ENCODE assay signal across 9 cellular contexts in genomic region chr22:39146256-39147101, GRCh38. TPM values are rescaled to one million over a fixed set of nuclear protein-coding genes. Genes with fewer than 3 reads are reported as not detected.
DNase-seq lines count a peak whose midpoint lies in the region; ATAC-seq, FAIRE-seq and TF ChIP-seq lines count a peak whose summit lies in the region.
"Had no signal": no experiment of that assay in that cellular context is flagged by ENCODE, and none has a peak within 500 bp of the region (broad histone marks: within the 10 kb centered on the region; RNA-seq: fewer than 3 reads in every experiment).

No MANE protein-coding gene starts in this region.

- ATAC-seq in activated CD8-positive, alpha-beta T cell treated with anti-CD3 and anti-CD28 coated beads, Interleukin-2, amount 10 ng/mL, durations not matched to agents 7 days and 5 days: no peak
- ATAC-seq in left colon: no peak
- no peak for ATAC-seq in HG03280 (IDR thresholded peaks at IDR 0.05; ENCODE audit: unreplicated experiment)

- H3K4me1 Mint-ChIP-seq in H9: peaks cover 25 to 42% of the 10 kb centered on the region in 2 experiments
- peaks cover 48% of the 10 kb centered on the region for H3K4me1 Mint-ChIP-seq in activated CD8-positive, alpha-beta T cell treated with anti-CD3 and anti-CD28 coated beads, Interleukin-2, amount 10 ng/mL, durations not matched to agents 7 days and 5 days (ENCODE audit: low read depth)

- intact Hi-C loops in left colon (cut with DNase I, micrococcal nuclease): no loop called here

- WGBS in H9 (ENCODE audit: extremely low coverage, insufficient read length, low lambda C conversion rate): no CpG with 5 or more reads among the region's 6 CpGs
- 50 to 63% (median 61%) methylated on average over 6 of the region's 6 CpGs for WGBS in small intestine, 3 donors

- H3K36me3 ChIP-seq in iPS-20b (ENCODE audit: insufficient read depth, low read depth, low read length) (no peaks in the 10 kb centered on the region), small intestine (ENCODE audit: control insufficient read depth in 2 of 2, insufficient read depth in 2 of 2, low read length in 2 of 2) (no peaks in the 10 kb centered on the region)

- no peak overlapping the region for H2AK5ac ChIP-seq in H9 (ENCODE audit: insufficient read length, low read length)

- no peak overlapping the region for H3K4ac ChIP-seq in H9 (ENCODE audit: low read depth, low read length)

- POLR2A ChIA-PET in activated CD8-positive, alpha-beta T cell treated with anti-CD3 and anti-CD28 coated beads, Interleukin-2, amount 10 ng/mL, durations not matched to agents 7 days and 5 days (lab: Charles Lee): no interaction called here

- no peak overlapping the region for H2AFZ ChIP-seq in H9 (ENCODE audit: low read length)

- no peak overlapping the region for H2BK120ac ChIP-seq in H9 (ENCODE audit: low read depth, low read length, poor library complexity, severe bottlenecking)

- no peaks in the 10 kb centered on the region for H3K79me2 ChIP-seq in H9 (ENCODE audit: insufficient read depth, low read length)

- H3K27me3 Mint-ChIP-seq in H9 (ENCODE audit: low read depth): peaks cover 9% of the 10 kb centered on the region; the same call in 1 of the 2 replicates
- H3K27me3 Mint-ChIP-seq in activated CD8-positive, alpha-beta T cell treated with anti-CD3 and anti-CD28 coated beads, Interleukin-2, amount 10 ng/mL, durations not matched to agents 7 days and 5 days (ENCODE audit: low read depth): no peaks in the 10 kb centered on the region

- no peak overlapping the region for H4K91ac ChIP-seq in H9 (ENCODE audit: insufficient read length, low read depth, low read length)

- peaks cover 7% of the 10 kb centered on the region for H3K23me2 ChIP-seq in H9 (ENCODE audit: insufficient read length, low read depth, low read length, poor library complexity, severe bottlenecking)

- no peaks in the 10 kb centered on the region for H3K9me3 Mint-ChIP-seq in H9
- no peaks in the 10 kb centered on the region for H3K9me3 Mint-ChIP-seq in activated CD8-positive, alpha-beta T cell treated with anti-CD3 and anti-CD28 coated beads, Interleukin-2, amount 10 ng/mL, durations not matched to agents 7 days and 5 days (ENCODE audit: insufficient read depth)

- TF ChIP-seq CTCF in H9 (conservative IDR thresholded peaks at IDR 0.05) (no peak), GM13977 (IDR thresholded peaks at IDR 0.05; ENCODE audit: extremely low read depth, insufficient read depth, missing control alignments) (no peak)

- H3K56ac ChIP-seq in H9 (ENCODE audit: insufficient read length, low read depth, low read length): no peak overlapping the region

- H3K14ac ChIP-seq in H9 (ENCODE audit: insufficient read depth, low read length): no peak overlapping the region

- no peak overlapping the region for H3K27ac ChIP-seq in H9 (ENCODE audit: insufficient read length, low read depth, low read length)
- no peak overlapping the region for H3K27ac ChIP-seq in iPS-20b (ENCODE audit: low read length)
- H3K27ac ChIP-seq in small intestine (ENCODE audit: low read depth in 1 of 2, low read length in 1 of 2): peak overlapping the region; percentile 85 to 94

- DNase-seq in H9: no peak
- no peak for DNase-seq in activated CD8-positive, alpha-beta T cell treated with anti-CD3 and anti-CD28 coated beads, Interleukin-2, amount 10 ng/mL, durations not matched to agents 7 days and 5 days
- DNase-seq in small intestine: no peak
- no peak for DNase-seq in left colon
- no peak for DNase-seq in germinal center (ENCODE audit: low spot score)
- DNase-seq in GM13977 (ENCODE audit: low spot score): no peak

- H3K9ac ChIP-seq in H9 (ENCODE audit: extremely low read depth, insufficient read length, low read length): no peak overlapping the region
- peak overlapping the region; percentile 70; the same call in 1 of the 2 replicates for H3K9ac ChIP-seq in iPS-20b (ENCODE audit: low read depth, low read length)

- in situ Hi-C loops in GM13977 (cut with MboI; ENCODE audit: low pct_unique_long_range_greater_than_20kb, low sequenced_read_pairs, unreplicated experiment): no loop called here

- H2BK15ac ChIP-seq in H9 (ENCODE audit: low read depth, low read length): no peak overlapping the region

- no peaks in the 10 kb centered on the region for H3K27me3 ChIP-seq in H9 (ENCODE audit: insufficient read depth, low read length)
- peaks cover 17% of the 10 kb centered on the region; the same call in 1 of the 2 replicates for H3K27me3 ChIP-seq in iPS-20b (ENCODE audit: insufficient read depth, low read length)
- no peaks in the 10 kb centered on the region for H3K27me3 ChIP-seq in small intestine (ENCODE audit: control insufficient read depth in 2 of 2, insufficient read depth in 2 of 2, low read length in 2 of 2)

- no peak overlapping the region for H3K23ac ChIP-seq in H9 (ENCODE audit: insufficient read length, low read depth, low read length)

- H3K9me3 ChIP-seq in H9 (ENCODE audit: control insufficient read depth, low read depth, low read length): no peaks in the 10 kb centered on the region
- H3K9me3 ChIP-seq in iPS-20b (ENCODE audit: insufficient read depth, low read depth, low read length): no peaks in the 10 kb centered on the region
- H3K9me3 ChIP-seq in small intestine (ENCODE audit: control insufficient read depth, low read depth): no peaks in the 10 kb centered on the region

- no peak for FAIRE-seq in small intestine (lab: Jason Lieb, UNC)

- H2BK20ac ChIP-seq in H9 (ENCODE audit: low read depth, low read length, poor library complexity, severe bottlenecking): no peak overlapping the region

- peak overlapping the region; percentile 15 for H3K4me2 ChIP-seq in H9 (ENCODE audit: insufficient read depth, insufficient read length, low read length)

- no peak overlapping the region for H4K5ac ChIP-seq in H9 (ENCODE audit: insufficient read length, low read depth, low read length)

- no peak overlapping the region for H2BK5ac ChIP-seq in H9 (ENCODE audit: insufficient read length, low read length)

- no peaks in the 10 kb centered on the region for H3K36me3 Mint-ChIP-seq in H9 (ENCODE audit: insufficient read depth in 1 of 3, low read depth in 3 of 3)
- H3K36me3 Mint-ChIP-seq in activated CD8-positive, alpha-beta T cell treated with anti-CD3 and anti-CD28 coated beads, Interleukin-2, amount 10 ng/mL, durations not matched to agents 7 days and 5 days (ENCODE audit: low read depth): peaks cover 9% of the 10 kb centered on the region

- peak overlapping the region; percentile 63 to 82 for H3K4me3 Mint-ChIP-seq in H9
- peak overlapping the region; percentile 67 for H3K4me3 Mint-ChIP-seq in activated CD8-positive, alpha-beta T cell treated with anti-CD3 and anti-CD28 coated beads, Interleukin-2, amount 10 ng/mL, durations not matched to agents 7 days and 5 days

- H3K4me1 ChIP-seq in H9 (ENCODE audit: insufficient read depth, low read length) (peaks cover 2% of the 10 kb centered on the region; the same call in 1 of the 2 replicates), iPS-20b (ENCODE audit: insufficient read depth, low read length) (peaks cover 5% of the 10 kb centered on the region; the same call in 1 of the 2 replicates), small intestine (ENCODE audit: control insufficient read depth in 2 of 2, insufficient read depth in 1 of 2, low read depth in 1 of 2, low read length in 1 of 2) (peaks cover 0 to 5% of the 10 kb centered on the region in 2 donors)

- no peak overlapping the region for H3T11ph ChIP-seq in H9 (ENCODE audit: low read length)

- peak overlapping the region in 1 of 3 experiments; percentile 52; a peak in 1 of 7 replicates for H3K27ac Mint-ChIP-seq in H9
- peak overlapping the region; percentile 77 for H3K27ac Mint-ChIP-seq in activated CD8-positive, alpha-beta T cell treated with anti-CD3 and anti-CD28 coated beads, Interleukin-2, amount 10 ng/mL, durations not matched to agents 7 days and 5 days

- H2BK12ac ChIP-seq in H9 (ENCODE audit: insufficient read length, low read depth, low read length): no peak overlapping the region

- H4K20me1 ChIP-seq in H9 (ENCODE audit: control insufficient read depth, insufficient read depth, insufficient read length): no peaks in the 10 kb centered on the region

- H3K18ac ChIP-seq in H9 (ENCODE audit: insufficient read length, low read depth, low read length): no peak overlapping the region

- CTCF ChIA-PET in activated CD8-positive, alpha-beta T cell treated with anti-CD3 and anti-CD28 coated beads, Interleukin-2, amount 10 ng/mL, durations not matched to agents 7 days and 5 days (lab: Charles Lee): no interaction called here

- H4K8ac ChIP-seq in H9 (replicated peaks; ENCODE audit: insufficient read length, low read depth, low read length): no peak overlapping the region

- H3K4me3 ChIP-seq in iPS-20b (ENCODE audit: low read length): peak overlapping the region; percentile 68; the same call in 1 of the 2 replicates
- H3K4me3 ChIP-seq in small intestine (ENCODE audit: low read depth in 1 of 2, low read length in 2 of 2): peak overlapping the region in 1 of 2 donors; percentile 72

- H3K79me1 ChIP-seq in H9 (ENCODE audit: insufficient read depth, low read depth, low read length, poor library complexity, severe bottlenecking): no peaks in the 10 kb centered on the region

RNA-seq across cellular contexts. Expression of gene CBX7, which starts 6.0 kb away (rescaled TPM):
- 3.7 and 4.2 TPM in 2 replicates for total RNA-seq in H9 (2021)
- 1 to 10 TPM; 8.6 to 8.7 TPM for total RNA-seq in activated CD8-positive, alpha-beta T cell treated with anti-CD3 and anti-CD28 coated beads, Interleukin-2, amount 10 ng/mL, durations not matched to agents 7 days and 5 days
- 10 to 100 TPM in 2 of 3 donors, 1 to 10 TPM in 1; 9.8 to 29.8 (median 22.2) TPM for polyA plus RNA-seq in small intestine
- total RNA-seq in left colon: 10 to 100 TPM; 18.6 to 33.4 TPM

RNA-seq across cellular contexts. Expression of gene APOBEC3H, which starts 49.4 kb away (rescaled TPM):
- total RNA-seq in H9 (2021): 0.48 TPM in 2 replicates
- total RNA-seq in activated CD8-positive, alpha-beta T cell treated with anti-CD3 and anti-CD28 coated beads, Interleukin-2, amount 10 ng/mL, durations not matched to agents 7 days and 5 days: 10 to 100 TPM; 82.8 to 89.7 TPM
- under 1 TPM in 1 of 3 donors, not detected in 2; 0.12 TPM for polyA plus RNA-seq in small intestine
- total RNA-seq in left colon: not detected
- total RNA-seq: aorta had no signal
- polyA plus RNA-seq: aorta had no signal

Comparison
In these comparisons a context has a peak if more than half of its experiments do, and no peak if none do; other contexts are left out.
1. H3K27ac ChIP-seq: peak in small intestine (2 of 2); none in H9 (single experiment) and iPS-20b (single experiment).
2. RNA of gene APOBEC3H, which starts 49.4 kb away (total RNA-seq): 82.8 to 89.7 TPM in activated CD8-positive, alpha-beta T cell treated with anti-CD3 and anti-CD28 coated beads, Interleukin-2, amount 10 ng/mL, durations not matched to agents 7 days and 5 days; 0.48 TPM in H9 and not detected in left colon; every median in the first group is over 10 times any median in the second.